ENCODE assay signal across 1 cellular context in genomic region chr17:40327244-40327666, GRCh38.
TF ChIP-seq lines count a peak whose summit lies in the region.

No MANE protein-coding gene starts in this region.

TF ChIP-seq in WTC11, 78 proteins besides CTCF, POLR2A, EP300 and RAD21 (continued from another document):
- no peak for TF ChIP-seq ZNF532 (CRISPR knock-in tag; IDR thresholded peaks at IDR 0.05; ENCODE audit: borderline replicate concordance)
TF ChIP-seq in WTC11: peak in this region for 0.
